ENCODE assay signal across 8 cellular contexts in the genomic region with DNA sequence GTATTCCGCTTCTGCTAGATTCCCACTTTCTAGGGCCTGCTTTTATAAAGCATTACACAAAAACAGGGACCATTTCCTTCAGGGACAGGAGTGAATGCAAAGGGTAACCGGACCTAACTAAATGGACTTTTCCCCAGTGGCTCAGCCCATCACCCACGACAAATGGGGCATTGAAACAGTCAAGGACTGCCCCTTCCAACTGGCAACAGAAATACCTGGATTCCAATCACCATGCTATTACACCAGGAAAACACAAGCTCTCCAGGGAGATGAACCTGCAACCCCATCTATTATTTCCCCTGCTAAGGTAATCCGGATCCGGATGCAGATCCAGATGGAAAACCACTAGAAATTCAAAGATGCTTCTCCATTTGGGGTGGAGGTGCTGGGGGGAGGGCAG. TPM values are rescaled to one million over a fixed set of nuclear protein-coding genes. Genes with fewer than 3 reads are reported as not detected.
DNase-seq lines count a peak whose midpoint lies in the region; ATAC-seq and TF ChIP-seq lines count a peak whose summit lies in the region.

No MANE protein-coding gene starts in this region.

- H3F3A ChIP-seq in Loucy (ENCODE audit: low read depth) = peaks cover 11% of the 10 kb centered on the region

- H4K20me1 ChIP-seq in Loucy (ENCODE audit: insufficient read depth, low read length, poor library complexity, severe bottlenecking) = peaks cover 58% of the 10 kb centered on the region

- no peak overlapping the region for H3K27ac ChIP-seq in coronary artery

- POLR2A ChIA-PET in Caco-2 (lab: Charles Lee) = interaction anchor here (0.9 to 2.3 kb wide), 6 partner anchors 19 to 266 kb away, joined by 3 to 31 read pairs (median 7); a partner anchor contains a TSS

- H3K9me3 ChIP-seq in Caco-2 = no peaks in the 10 kb centered on the region
- no peaks in the 10 kb centered on the region for H3K9me3 ChIP-seq in Loucy (ENCODE audit: insufficient read depth, low read depth, low read length)

- CTCF ChIA-PET in Caco-2 (lab: Charles Lee) = interaction anchor here (0.6 to 1.5 kb wide), 2 partner anchors 11 to 57 kb away, joined by 3 to 5 read pairs; no protein-coding TSS in a partner anchor

- H2AFZ ChIP-seq in Loucy (ENCODE audit: low read length) = no peak overlapping the region; the same call in 1 of the 2 replicates

- no peaks in the 10 kb centered on the region for H3K27me3 Mint-ChIP-seq in Caco-2 (ENCODE audit: insufficient read depth, unreplicated experiment)
- no peaks in the 10 kb centered on the region for H3K27me3 Mint-ChIP-seq in neural crest cell (ENCODE audit: low read depth)

- H3K4me1 Mint-ChIP-seq in Caco-2 (ENCODE audit: low read depth, unreplicated experiment) (peaks cover 13% of the 10 kb centered on the region), neural crest cell (peaks cover 51% of the 10 kb centered on the region)

- no peaks in the 10 kb centered on the region for H3K9me2 ChIP-seq in Loucy (replicated peaks; ENCODE audit: low read depth, low read length)

- peaks cover 92% of the 10 kb centered on the region for H3K79me2 ChIP-seq in Loucy (ENCODE audit: insufficient read depth, low read length)

- peak overlapping the region; percentile 97 for H3K9ac ChIP-seq in Loucy (ENCODE audit: low read depth, low read length, poor library complexity, severe bottlenecking)

- ATAC-seq in GM18498 (IDR thresholded peaks at IDR 0.05; ENCODE audit: unreplicated experiment) (no peak), HG03571 (IDR thresholded peaks at IDR 0.05; ENCODE audit: unreplicated experiment) (no peak)

- DNase-seq in Caco-2 (no peak), coronary artery (ENCODE audit: low spot score) (no peak), neural crest cell (ENCODE audit: low read depth, low spot score) (no peak), KG1 (lab: John Stamatoyannopoulos, UW) (no peak), DMS53 treated with DMSO at 0.1 percent for 48 hours (lab: John Stamatoyannopoulos, UW; ENCODE audit: unreplicated experiment) (no peak)

- peak overlapping the region; percentile 72 for H3K4me3 ChIP-seq in Caco-2 (ENCODE audit: low read depth, low read length)
- H3K4me3 ChIP-seq in Loucy (ENCODE audit: low read length, poor library complexity, severe bottlenecking) = peak overlapping the region; percentile 88
- peak overlapping the region; percentile 93 for H3K4me3 ChIP-seq in coronary artery

- TF ChIP-seq CTCF in Caco-2 (IDR thresholded peaks at IDR 0.05; ENCODE audit: insufficient read depth in 1 of 2, low read depth in 1 of 2, low read length in 1 of 2, severe bottlenecking in 1 of 2, unreplicated experiment in 1 of 2) (no peak), Loucy (conservative IDR thresholded peaks at IDR 0.05; ENCODE audit: low read length) (no peak), coronary artery (IDR thresholded peaks at IDR 0.05) (no peak), neural crest cell (conservative IDR thresholded peaks at IDR 0.05) (no peak)

- no peaks in the 10 kb centered on the region for H3K27me3 ChIP-seq in Caco-2 (replicated peaks; ENCODE audit: control insufficient read depth, insufficient read depth, low read length)
- no peaks in the 10 kb centered on the region for H3K27me3 ChIP-seq in Loucy (ENCODE audit: insufficient read depth, low read length, poor library complexity, severe bottlenecking)

- H3K4me1 ChIP-seq in Caco-2 (peaks cover 4% of the 10 kb centered on the region; the same call in 1 of the 2 replicates), Loucy (ENCODE audit: insufficient read depth, low read length, poor library complexity, severe bottlenecking) (peaks cover 57% of the 10 kb centered on the region)

- H3K36me3 Mint-ChIP-seq in Caco-2 (ENCODE audit: insufficient read depth, unreplicated experiment) (peaks cover 34% of the 10 kb centered on the region), neural crest cell (ENCODE audit: low read depth) (peaks cover 2% of the 10 kb centered on the region)

- no peaks in the 10 kb centered on the region for H3K9me3 Mint-ChIP-seq in Caco-2 (ENCODE audit: unreplicated experiment)
- H3K9me3 Mint-ChIP-seq in neural crest cell = no peaks in the 10 kb centered on the region

- H3K4me2 ChIP-seq in Loucy (ENCODE audit: low read depth, low read length, poor library complexity, severe bottlenecking) = peak overlapping the region; percentile 92

- H3K4me3 Mint-ChIP-seq in Caco-2 (ENCODE audit: unreplicated experiment) (peak overlapping the region; percentile 93), neural crest cell (peak overlapping the region; percentile 95)

- H3K27ac Mint-ChIP-seq in Caco-2 (ENCODE audit: unreplicated experiment) = peak overlapping the region; percentile 91
- H3K27ac Mint-ChIP-seq in neural crest cell (ENCODE audit: unreplicated experiment) = no peak overlapping the region

- no TSS peak for BruUV-seq in Caco-2 (replicated peaks; lab: Mats Ljungman, UMichigan)

- intact Hi-C loops in Caco-2 (cut with micrococcal nuclease; ENCODE audit: unreplicated experiment) = no loop called here

- H3K36me3 ChIP-seq in Caco-2 (ENCODE audit: control insufficient read depth, insufficient read depth, low read length) = no peaks in the 10 kb centered on the region
- no peaks in the 10 kb centered on the region for H3K36me3 ChIP-seq in Loucy (ENCODE audit: insufficient read depth, low read length)

RNA-seq across cellular contexts. Expression of a gene that starts 1.0 kb away (rescaled TPM):
- total RNA-seq in Caco-2 (2022) = 41.1 and 43.1 TPM in 2 replicates
- 79.8 and 95.4 TPM in 2 replicates for total RNA-seq in neural crest cell

RNA-seq across cellular contexts. Expression of a gene that starts 1.3 kb away (rescaled TPM):
- total RNA-seq in Caco-2 (2022) = 20.2 and 21.0 TPM in 2 replicates
- 18.8 and 19.0 TPM in 2 replicates for total RNA-seq in neural crest cell

RNA-seq across cellular contexts. Expression of a gene that starts 39.7 kb away (rescaled TPM):
- total RNA-seq in Caco-2 (2022) (81.2 and 86.8 TPM in 2 replicates), neural crest cell (223 and 234 TPM in 2 replicates)
